In genomic region chr19:40721936-40722661, GRCh38 we compare ENCODE assay signal across 13 cellular contexts. TPM values are rescaled to one million over a fixed set of nuclear protein-coding genes. Genes with fewer than 3 reads are reported as not detected.
DNase-seq lines count a peak whose midpoint lies in the region; ATAC-seq, FAIRE-seq and TF ChIP-seq lines count a peak whose summit lies in the region.
"Had no signal": no experiment of that assay in that cellular context is flagged by ENCODE, and none has a peak within 500 bp of the region (broad histone marks: within the 10 kb centered on the region; RNA-seq: fewer than 3 reads in every experiment).

No MANE protein-coding gene starts in this region.

- H3K27ac ChIP-seq in PC-3 (ENCODE audit: low read length) (peak overlapping the region; percentile 42), HepG2 (ENCODE audit: extremely low read length, insufficient read depth, low read length) (no peak overlapping the region), subcutaneous abdominal adipose tissue (ENCODE audit: low read depth, low read length) (peak overlapping the region; percentile 99)

- CTCF ChIA-PET in PC-3 (lab: Charles Lee) (no interaction called here), HepG2 (lab: Yijun Ruan, JAX; ENCODE audit: low intra/inter-chr PET ratio, low total read pairs) (no interaction called here)

- in situ Hi-C loops in HepG2 (cut with HindIII; ENCODE audit: extremely low pct_ligation_motif_present, low pct_unique_long_range_greater_than_20kb): no loop called here

- no peak for TF ChIP-seq RAD21 in HepG2 (CRISPR knock-in tag; IDR thresholded peaks at IDR 0.05)

- H3K27me3 ChIP-seq in PC-3 (ENCODE audit: low read length) (no peaks in the 10 kb centered on the region), HepG2 (ENCODE audit: control insufficient read depth in 1 of 2, insufficient read depth in 2 of 2, low read length in 2 of 2) (no peaks in the 10 kb centered on the region; a peak in 1 of 5 replicates), subcutaneous abdominal adipose tissue (ENCODE audit: control insufficient read depth in 5 of 5, insufficient read depth in 4 of 5, low read length in 5 of 5) (no peaks in the 10 kb centered on the region)

- H3K9me3 ChIP-seq in PC-3 (ENCODE audit: low read length) (no peaks in the 10 kb centered on the region), HepG2 (ENCODE audit: low read length) (no peaks in the 10 kb centered on the region), subcutaneous abdominal adipose tissue (ENCODE audit: control insufficient read depth in 5 of 5, low read length in 5 of 5) (no peaks in the 10 kb centered on the region)
- H3K9me3 ChIP-seq: SK-N-SH had no signal

- ATAC-seq in PC-3: peak; percentile 18
- no peak for ATAC-seq in HepG2
- ATAC-seq in GM21515 (IDR thresholded peaks at IDR 0.05; ENCODE audit: unreplicated experiment): no peak
- ATAC-seq: activated CD4-positive, alpha-beta T cell treated with anti-CD3 and anti-CD28 coated beads for 36 hours had no signal

- peaks cover 14% of the 10 kb centered on the region; the same call in 1 of the 2 replicates for H3K36me3 ChIP-seq in PC-3 (ENCODE audit: low read depth, low read length)
- H3K36me3 ChIP-seq in HepG2 (replicated peaks in 1 of 2; ENCODE audit: control insufficient read depth in 1 of 2, insufficient read depth in 2 of 2, low read length in 2 of 2): peaks cover 10 to 35% of the 10 kb centered on the region in 2 experiments; a peak in 4 of 5 replicates
- peaks cover 5 to 38% (median 29%) of the 10 kb centered on the region in 5 donors for H3K36me3 ChIP-seq in subcutaneous abdominal adipose tissue (ENCODE audit: control insufficient read depth in 5 of 5, insufficient read depth in 5 of 5, low read length in 5 of 5)

- H3K79me2 ChIP-seq in PC-3 (ENCODE audit: low read length) (peaks cover 72% of the 10 kb centered on the region), HepG2 (ENCODE audit: insufficient read depth, low read length) (peaks cover 57% of the 10 kb centered on the region)

- peak overlapping the region; percentile 64 for H3K4me2 ChIP-seq in PC-3 (ENCODE audit: low read length)
- H3K4me2 ChIP-seq in HepG2 (ENCODE audit: low read depth, low read length): peak overlapping the region; percentile 39; the same call in 1 of the 2 replicates
- H3K4me2 ChIP-seq: SK-N-SH had no signal

- intact Hi-C loops in PC-3 (cut with micrococcal nuclease): no loop called here
- intact Hi-C loops in HepG2 (cut with micrococcal nuclease; ENCODE audit: unreplicated experiment): no loop called here

- BruUV-seq in PC-3 (replicated peaks; lab: Mats Ljungman, UMichigan) (no TSS peak), HepG2 (replicated peaks; lab: Mats Ljungman, UMichigan) (no TSS peak)

- H3K4me1 ChIP-seq in PC-3 (ENCODE audit: insufficient read depth, low read length) (peaks cover 22% of the 10 kb centered on the region), HepG2 (ENCODE audit: insufficient read depth, low read length) (peaks cover 34% of the 10 kb centered on the region), subcutaneous abdominal adipose tissue (ENCODE audit: control insufficient read depth in 5 of 5, insufficient read depth in 5 of 5, low read length in 5 of 5) (peaks cover 5 to 54% (median 53%) of the 10 kb centered on the region in 5 donors)

- POLR2A ChIA-PET in PC-3 (lab: Charles Lee; ENCODE audit: unreplicated experiment): interaction anchor here (0.7 kb wide), 2 partner anchors 34 to 45 kb away, joined by 5 read pairs; no protein-coding TSS in a partner anchor
- POLR2A ChIA-PET in HepG2 (lab: Yijun Ruan, JAX): interaction anchor here (2.2 kb wide), 1 partner anchor 29 kb away, joined by 9 read pairs; the partner anchor contains the start of genes ACTMAP and SNRPA

- FAIRE-seq in HepG2 (lab: Jason Lieb, UNC): no peak
- FAIRE-seq: H1, urothelium cell line had no signal

- no peaks in the 10 kb centered on the region for H3F3A ChIP-seq in PC-3 (ENCODE audit: low read length, unreplicated experiment)

- H4K20me1 ChIP-seq in PC-3 (ENCODE audit: low read length) (peaks cover 23% of the 10 kb centered on the region), HepG2 (ENCODE audit: insufficient read depth, low read length) (0 out of 2 replicates have a peak, but pooled peaks cover 4% of the 10 kb centered on the region)

- H3K4me3 ChIP-seq in PC-3 (ENCODE audit: low read length) (peak overlapping the region; percentile 39; the same call in 1 of the 2 replicates), choroid plexus epithelial cell (ENCODE audit: low read depth, low read length) (peak overlapping the region; percentile 18), HepG2 (replicated peaks in 1 of 3; ENCODE audit: insufficient read depth in 1 of 3, low read depth in 2 of 3, low read length in 3 of 3) (no peak overlapping the region), subcutaneous abdominal adipose tissue (ENCODE audit: low read depth in 1 of 5, low read length in 5 of 5) (peak overlapping the region in 4 of 5 donors; percentile 18 to 99 (median 44))

- TF ChIP-seq CTCF in PC-3 (conservative IDR thresholded peaks at IDR 0.05; ENCODE audit: low read depth, low read length) (no peak), choroid plexus epithelial cell (conservative IDR thresholded peaks at IDR 0.05; ENCODE audit: low read depth, low read length) (no peak), HepG2 (CRISPR knock-in tag; IDR thresholded peaks at IDR 0.05) (no peak)

- peak; percentile 54 for DNase-seq in PC-3
- peak; percentile 40 for DNase-seq in choroid plexus epithelial cell (ENCODE audit: low read depth)
- DNase-seq in HepG2 (ENCODE audit: low spot score): no peak
- DNase-seq in HuH-7 (ENCODE audit: low spot score): no peak
- no peak for DNase-seq in iPS-NIHi11 (ENCODE audit: low spot score)
- no peak for DNase-seq in activated CD4-positive, alpha-beta T cell treated with anti-CD3 and anti-CD28 coated beads for 4 hours
- DNase-seq: activated CD4-positive, alpha-beta T cell treated with anti-CD3 and anti-CD28 coated beads for 36 hours; activated effector memory CD4-positive, alpha-beta T cell treated with anti-CD3 and anti-CD28 coated beads, Interleukin-2, amount 50 U/mL, for 16 hours; SK-N-SH had no signal

- WGBS in HepG2 (ENCODE audit: low lambda C conversion rate): 89% methylated on average over 9 of the region's 9 CpGs

- TF ChIP-seq EP300 in HepG2 (IDR thresholded peaks at IDR 0.05; ENCODE audit: low read depth in 2 of 2, low read length in 2 of 2) (no peak), HepG2 (CRISPR knock-in tag; IDR thresholded peaks at IDR 0.05; ENCODE audit: borderline replicate concordance) (no peak)

- H2AFZ ChIP-seq in PC-3 (ENCODE audit: low read length) (no peak overlapping the region), HepG2 (ENCODE audit: low read length) (no peak overlapping the region)

- TF ChIP-seq POLR2A in HepG2 (IDR thresholded peaks at IDR 0.05; ENCODE audit: insufficient read depth in 1 of 2, low read depth in 2 of 2, low read length in 2 of 2): no peak

- no peaks in the 10 kb centered on the region for H3K9me2 ChIP-seq in PC-3 (replicated peaks; ENCODE audit: low read length)
- H3K9me2 ChIP-seq: SK-N-SH had no signal

- H3K9ac ChIP-seq in PC-3 (ENCODE audit: low read length): no peak overlapping the region
- no peak overlapping the region for H3K9ac ChIP-seq in HepG2 (ENCODE audit: insufficient read depth, low read depth, low read length)
- H3K9ac ChIP-seq in subcutaneous abdominal adipose tissue (ENCODE audit: low read length in 5 of 5): peak overlapping the region in 3 of 5 donors; percentile 41 to 63 (median 46)
- H3K9ac ChIP-seq: SK-N-SH had no signal

RNA-seq across cellular contexts. Expression of gene ITPKC, which starts 5.2 kb away (rescaled TPM):
- total RNA-seq in PC-3 (2014; rRNA removed): 28.4 and 44.2 TPM in 2 replicates
- total RNA-seq in HepG2 (2016; rRNA removed; fragmentation: Illumina TruSeq; extraction: Trizol): 11.2 and 11.3 TPM in 2 replicates
- 2.2 and 2.9 TPM in 2 replicates for total RNA-seq in HepG2 (2016; cell fraction: cytosol; rRNA removed; fragmentation: Illumina TruSeq; extraction: Trizol; ENCODE audit: low read depth)
- 11.1 and 11.2 TPM in 2 replicates for total RNA-seq in HepG2 (2016; cell fraction: insoluble cytoplasmic fraction; rRNA removed; fragmentation: Illumina TruSeq; extraction: Trizol)
- total RNA-seq in HepG2 (2016; cell fraction: membrane; rRNA removed; fragmentation: Illumina TruSeq; extraction: Trizol): 6.2 and 7.0 TPM in 2 replicates
- 9.4 and 10.1 TPM in 2 replicates for total RNA-seq in HepG2 (2016; cell fraction: nucleus; rRNA removed; fragmentation: Illumina TruSeq; extraction: Trizol)
- polyA plus RNA-seq in HepG2 (2011; rRNA removed): 6.9 and 12.4 TPM in 2 replicates
- polyA plus RNA-seq in HepG2 (2011; cell fraction: cytosol; rRNA removed): 7.5 and 8.3 TPM in 2 replicates
- polyA plus RNA-seq in HepG2 (2011; cell fraction: nucleus; rRNA removed): 10.9 and 11.5 TPM in 2 replicates
- polyA plus RNA-seq in HepG2 (2012): 5.5 and 8.9 TPM in 2 replicates
- 1.6 and 1.9 TPM in 2 replicates for polyA plus RNA-seq in HepG2 (2016; cell fraction: cytosol; fragmentation: Illumina TruSeq; extraction: Trizol; ENCODE audit: low read depth)
- 9.6 and 11.1 TPM in 2 replicates for polyA plus RNA-seq in HepG2 (2016; cell fraction: insoluble cytoplasmic fraction; fragmentation: Illumina TruSeq; extraction: Trizol; ENCODE audit: low read depth)
- 4.0 and 4.4 TPM in 2 replicates for polyA plus RNA-seq in HepG2 (2016; cell fraction: membrane; fragmentation: Illumina TruSeq; extraction: Trizol; ENCODE audit: low read depth)
- 16.8 and 17.2 TPM in 2 replicates for polyA plus RNA-seq in HepG2 (2016; cell fraction: nucleus; fragmentation: Illumina TruSeq; extraction: Trizol; ENCODE audit: insufficient read depth, low read depth)
- polyA minus RNA-seq in HepG2 (2011; rRNA and poly(A)+ RNA removed; ENCODE audit: low replicate concordance): 7.6 and 22.0 TPM in 2 replicates
- polyA minus RNA-seq in HepG2 (2011; cell fraction: cytosol; rRNA and poly(A)+ RNA removed): 4.2 and 6.6 TPM in 2 replicates
- polyA minus RNA-seq in HepG2 (2011; cell fraction: nucleus; rRNA and poly(A)+ RNA removed): 5.5 and 7.5 TPM in 2 replicates

RNA-seq across cellular contexts. Expression of gene COQ8B, which starts 5.4 kb away (rescaled TPM):
- total RNA-seq in PC-3 (2014; rRNA removed) (17.2 and 19.5 TPM in 2 replicates), HepG2 (2016; rRNA removed; fragmentation: Illumina TruSeq; extraction: Trizol) (10.3 and 17.2 TPM in 2 replicates)
- total RNA-seq in HepG2 (2016; cell fraction: cytosol; rRNA removed; fragmentation: Illumina TruSeq; extraction: Trizol; ENCODE audit: low read depth): 11.6 and 12.3 TPM in 2 replicates
- 8.6 and 17.5 TPM in 2 replicates for total RNA-seq in HepG2 (2016; cell fraction: insoluble cytoplasmic fraction; rRNA removed; fragmentation: Illumina TruSeq; extraction: Trizol)
- total RNA-seq in HepG2 (2016; cell fraction: membrane; rRNA removed; fragmentation: Illumina TruSeq; extraction: Trizol): 16.6 and 19.5 TPM in 2 replicates
- total RNA-seq in HepG2 (2016; cell fraction: nucleus; rRNA removed; fragmentation: Illumina TruSeq; extraction: Trizol): 13.3 and 18.3 TPM in 2 replicates
- 12.3 and 14.7 TPM in 2 replicates for polyA plus RNA-seq in HepG2 (2011; rRNA removed)
- 9.9 and 15.6 TPM in 2 replicates for polyA plus RNA-seq in HepG2 (2011; cell fraction: cytosol; rRNA removed)
- 54.2 and 65.2 TPM in 2 replicates for polyA plus RNA-seq in HepG2 (2011; cell fraction: nucleus; rRNA removed)
- polyA plus RNA-seq in HepG2 (2012): 8.7 and 13.0 TPM in 2 replicates
- 5.6 and 6.3 TPM in 2 replicates for polyA plus RNA-seq in HepG2 (2016; cell fraction: cytosol; fragmentation: Illumina TruSeq; extraction: Trizol; ENCODE audit: low read depth)
- 7.8 and 9.6 TPM in 2 replicates for polyA plus RNA-seq in HepG2 (2016; cell fraction: insoluble cytoplasmic fraction; fragmentation: Illumina TruSeq; extraction: Trizol; ENCODE audit: low read depth)
- 8.1 and 8.4 TPM in 2 replicates for polyA plus RNA-seq in HepG2 (2016; cell fraction: membrane; fragmentation: Illumina TruSeq; extraction: Trizol; ENCODE audit: low read depth)
- 21.5 and 25.0 TPM in 2 replicates for polyA plus RNA-seq in HepG2 (2016; cell fraction: nucleus; fragmentation: Illumina TruSeq; extraction: Trizol; ENCODE audit: insufficient read depth, low read depth)
- 22.0 and 30.0 TPM in 2 replicates for polyA minus RNA-seq in HepG2 (2011; rRNA and poly(A)+ RNA removed; ENCODE audit: low replicate concordance)
- 7.7 and 9.0 TPM in 2 replicates for polyA minus RNA-seq in HepG2 (2011; cell fraction: cytosol; rRNA and poly(A)+ RNA removed)
- polyA minus RNA-seq in HepG2 (2011; cell fraction: nucleus; rRNA and poly(A)+ RNA removed): 19.1 and 21.8 TPM in 2 replicates

RNA-seq across cellular contexts. Expression of gene ACTMAP, which starts 28.2 kb away (rescaled TPM):
- total RNA-seq in PC-3 (2014; rRNA removed): 0.40 and 0.86 TPM in 2 replicates
- 2.2 and 3.9 TPM in 2 replicates for total RNA-seq in HepG2 (2016; rRNA removed; fragmentation: Illumina TruSeq; extraction: Trizol)
- total RNA-seq in HepG2 (2016; cell fraction: cytosol; rRNA removed; fragmentation: Illumina TruSeq; extraction: Trizol; ENCODE audit: low read depth): 2.1 and 5.1 TPM in 2 replicates
- total RNA-seq in HepG2 (2016; cell fraction: insoluble cytoplasmic fraction; rRNA removed; fragmentation: Illumina TruSeq; extraction: Trizol): 2.2 and 3.3 TPM in 2 replicates
- 4.4 and 4.8 TPM in 2 replicates for total RNA-seq in HepG2 (2016; cell fraction: membrane; rRNA removed; fragmentation: Illumina TruSeq; extraction: Trizol)
- total RNA-seq in HepG2 (2016; cell fraction: nucleus; rRNA removed; fragmentation: Illumina TruSeq; extraction: Trizol): 3.9 and 4.4 TPM in 2 replicates
- 7.9 and 11.3 TPM in 2 replicates for polyA plus RNA-seq in HepG2 (2011; rRNA removed)
- 4.7 and 5.7 TPM in 2 replicates for polyA plus RNA-seq in HepG2 (2011; cell fraction: cytosol; rRNA removed)
- 30.8 and 31.7 TPM in 2 replicates for polyA plus RNA-seq in HepG2 (2011; cell fraction: nucleus; rRNA removed)
- polyA plus RNA-seq in HepG2 (2012): 13.1 and 16.5 TPM in 2 replicates
- polyA plus RNA-seq in HepG2 (2016; cell fraction: cytosol; fragmentation: Illumina TruSeq; extraction: Trizol; ENCODE audit: low read depth): 4.5 and 4.7 TPM in 2 replicates
- polyA plus RNA-seq in HepG2 (2016; cell fraction: insoluble cytoplasmic fraction; fragmentation: Illumina TruSeq; extraction: Trizol; ENCODE audit: low read depth): 10.5 and 13.7 TPM in 2 replicates
- polyA plus RNA-seq in HepG2 (2016; cell fraction: membrane; fragmentation: Illumina TruSeq; extraction: Trizol; ENCODE audit: low read depth): 12.4 and 14.6 TPM in 2 replicates
- 46.1 and 49.5 TPM in 2 replicates for polyA plus RNA-seq in HepG2 (2016; cell fraction: nucleus; fragmentation: Illumina TruSeq; extraction: Trizol; ENCODE audit: insufficient read depth, low read depth)
- 11.2 and 11.8 TPM in 2 replicates for polyA minus RNA-seq in HepG2 (2011; rRNA and poly(A)+ RNA removed; ENCODE audit: low replicate concordance)
- 8.1 and 9.0 TPM in 2 replicates for polyA minus RNA-seq in HepG2 (2011; cell fraction: cytosol; rRNA and poly(A)+ RNA removed)
- 5.2 and 5.3 TPM in 2 replicates for polyA minus RNA-seq in HepG2 (2011; cell fraction: nucleus; rRNA and poly(A)+ RNA removed)

RNA-seq across cellular contexts. Expression of gene SNRPA, which starts 28.9 kb away (rescaled TPM):
- total RNA-seq in PC-3 (2014; rRNA removed) (207 and 243 TPM in 2 replicates), HepG2 (2016; rRNA removed; fragmentation: Illumina TruSeq; extraction: Trizol) (55.6 and 59.6 TPM in 2 replicates)
- total RNA-seq in HepG2 (2016; cell fraction: cytosol; rRNA removed; fragmentation: Illumina TruSeq; extraction: Trizol; ENCODE audit: low read depth): 30.9 and 37.5 TPM in 2 replicates
- 43.3 and 60.9 TPM in 2 replicates for total RNA-seq in HepG2 (2016; cell fraction: insoluble cytoplasmic fraction; rRNA removed; fragmentation: Illumina TruSeq; extraction: Trizol)
- 30.2 and 35.2 TPM in 2 replicates for total RNA-seq in HepG2 (2016; cell fraction: membrane; rRNA removed; fragmentation: Illumina TruSeq; extraction: Trizol)
- total RNA-seq in HepG2 (2016; cell fraction: nucleus; rRNA removed; fragmentation: Illumina TruSeq; extraction: Trizol): 40.9 and 42.9 TPM in 2 replicates
- 111 and 162 TPM in 2 replicates for polyA plus RNA-seq in HepG2 (2011; rRNA removed)
- 36.8 and 67.8 TPM in 2 replicates for polyA plus RNA-seq in HepG2 (2011; cell fraction: cytosol; rRNA removed)
- 112 and 136 TPM in 2 replicates for polyA plus RNA-seq in HepG2 (2011; cell fraction: nucleus; rRNA removed)
- 55.3 and 58.7 TPM in 2 replicates for polyA plus RNA-seq in HepG2 (2012)
- 31.4 and 37.9 TPM in 2 replicates for polyA plus RNA-seq in HepG2 (2016; cell fraction: cytosol; fragmentation: Illumina TruSeq; extraction: Trizol; ENCODE audit: low read depth)
- polyA plus RNA-seq in HepG2 (2016; cell fraction: insoluble cytoplasmic fraction; fragmentation: Illumina TruSeq; extraction: Trizol; ENCODE audit: low read depth): 87.1 and 104 TPM in 2 replicates
- 41.6 and 53.2 TPM in 2 replicates for polyA plus RNA-seq in HepG2 (2016; cell fraction: membrane; fragmentation: Illumina TruSeq; extraction: Trizol; ENCODE audit: low read depth)
- 106 and 112 TPM in 2 replicates for polyA plus RNA-seq in HepG2 (2016; cell fraction: nucleus; fragmentation: Illumina TruSeq; extraction: Trizol; ENCODE audit: insufficient read depth, low read depth)
- polyA minus RNA-seq in HepG2 (2011; rRNA and poly(A)+ RNA removed; ENCODE audit: low replicate concordance): 182 and 255 TPM in 2 replicates
- polyA minus RNA-seq in HepG2 (2011; cell fraction: cytosol; rRNA and poly(A)+ RNA removed): 80.0 and 106 TPM in 2 replicates
- 49.1 and 73.4 TPM in 2 replicates for polyA minus RNA-seq in HepG2 (2011; cell fraction: nucleus; rRNA and poly(A)+ RNA removed)

RNA-seq across cellular contexts. Expression of gene NUMBL, which starts 31.6 kb away (rescaled TPM):
- 14.5 and 21.4 TPM in 2 replicates for total RNA-seq in PC-3 (2014; rRNA removed)
- total RNA-seq in HepG2 (2016; rRNA removed; fragmentation: Illumina TruSeq; extraction: Trizol): 0.20 and 0.49 TPM in 2 replicates
- 0.09 and 0.10 TPM in 2 replicates for total RNA-seq in HepG2 (2016; cell fraction: cytosol; rRNA removed; fragmentation: Illumina TruSeq; extraction: Trizol; ENCODE audit: low read depth)
- 0.04 and 0.58 TPM in 2 replicates for total RNA-seq in HepG2 (2016; cell fraction: insoluble cytoplasmic fraction; rRNA removed; fragmentation: Illumina TruSeq; extraction: Trizol)
- total RNA-seq in HepG2 (2016; cell fraction: membrane; rRNA removed; fragmentation: Illumina TruSeq; extraction: Trizol): 0.25 and 0.52 TPM in 2 replicates
- total RNA-seq in HepG2 (2016; cell fraction: nucleus; rRNA removed; fragmentation: Illumina TruSeq; extraction: Trizol): 0.69 and 2.1 TPM in 2 replicates
- polyA plus RNA-seq in HepG2 (2011; rRNA removed): 2.2 and 2.3 TPM in 2 replicates
- polyA plus RNA-seq in HepG2 (2011; cell fraction: cytosol; rRNA removed): 0.67 and 0.90 TPM in 2 replicates
- polyA plus RNA-seq in HepG2 (2011; cell fraction: nucleus; rRNA removed): 21.6 and 25.2 TPM in 2 replicates
- polyA plus RNA-seq in HepG2 (2012): 0.78 and 2.1 TPM in 2 replicates
- polyA plus RNA-seq in HepG2 (2016; cell fraction: cytosol; fragmentation: Illumina TruSeq; extraction: Trizol; ENCODE audit: low read depth): 0.10 and 0.11 TPM in 2 replicates
- polyA plus RNA-seq in HepG2 (2016; cell fraction: insoluble cytoplasmic fraction; fragmentation: Illumina TruSeq; extraction: Trizol; ENCODE audit: low read depth): 0.27 and 0.56 TPM in 2 replicates
- polyA plus RNA-seq in HepG2 (2016; cell fraction: membrane; fragmentation: Illumina TruSeq; extraction: Trizol; ENCODE audit: low read depth): 0.07 and 0.19 TPM in 2 replicates
- polyA plus RNA-seq in HepG2 (2016; cell fraction: nucleus; fragmentation: Illumina TruSeq; extraction: Trizol; ENCODE audit: insufficient read depth, low read depth): 4.8 and 6.7 TPM in 2 replicates
- polyA minus RNA-seq in HepG2 (2011; rRNA and poly(A)+ RNA removed; ENCODE audit: low replicate concordance): 1.2 and 14.1 TPM in 2 replicates
- 0.35 and 0.99 TPM in 2 replicates for polyA minus RNA-seq in HepG2 (2011; cell fraction: cytosol; rRNA and poly(A)+ RNA removed)
- polyA minus RNA-seq in HepG2 (2011; cell fraction: nucleus; rRNA and poly(A)+ RNA removed): 2.8 and 2.9 TPM in 2 replicates

Comparison
In these comparisons a context has a peak if more than half of its experiments do, and no peak if none do; other contexts are left out.
1. DNase-seq: peak in PC-3 (single experiment) and choroid plexus epithelial cell (single experiment); none in HepG2 (single experiment), HuH-7 (single experiment), iPS-NIHi11 (single experiment) and activated CD4-positive, alpha-beta T cell treated with anti-CD3 and anti-CD28 coated beads for 4 hours (0 of 2).
2. H3K4me3 ChIP-seq: peak in PC-3 (single experiment), choroid plexus epithelial cell (single experiment) and subcutaneous abdominal adipose tissue (4 of 5); none in HepG2 (0 of 3).
3. H3K9ac ChIP-seq: peak in subcutaneous abdominal adipose tissue (3 of 5); none in PC-3 (single experiment) and HepG2 (single experiment).